In the genomic region with DNA sequence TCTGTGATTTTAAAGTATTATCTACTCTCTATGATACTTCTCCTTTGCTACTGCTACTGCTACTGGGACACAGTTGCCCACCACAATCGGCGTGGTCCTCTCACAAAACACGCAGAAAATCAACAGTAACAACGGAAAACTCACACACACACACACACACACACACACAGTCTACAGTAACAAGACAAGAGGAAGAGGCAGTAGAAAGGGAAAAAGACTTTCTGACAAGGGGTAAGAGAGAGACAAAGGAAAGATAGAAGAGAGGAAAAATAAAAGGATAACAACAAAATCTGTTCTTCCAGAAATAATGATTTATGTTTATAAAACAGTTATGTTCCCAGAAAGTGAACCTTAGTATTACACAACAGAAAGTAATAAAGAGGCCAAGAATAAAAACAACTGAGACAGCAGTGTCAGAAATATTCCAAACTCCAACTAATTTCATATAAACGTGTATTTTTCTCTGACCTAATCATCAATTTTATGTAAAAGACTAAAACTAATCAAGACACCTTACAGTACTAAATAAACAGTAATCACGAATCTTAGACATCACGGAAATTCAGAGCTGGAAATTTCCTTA, we compare ENCODE assay signal across 8 cellular contexts. TPM values are rescaled to one million over a fixed set of nuclear protein-coding genes. Genes with fewer than 3 reads are reported as not detected.
DNase-seq lines count a peak whose midpoint lies in the region; ATAC-seq and TF ChIP-seq lines count a peak whose summit lies in the region.

No MANE protein-coding gene starts in this region.

- peaks cover 2% of the 10 kb centered on the region for H3K27me3 ChIP-seq in cardiac muscle cell

- no peak for ATAC-seq in left cardiac atrium

- TF ChIP-seq CTCF in cardiac muscle cell (IDR thresholded peaks at IDR 0.05; ENCODE audit: low read depth, low read length), result no peak
- TF ChIP-seq CTCF in lower leg skin (IDR thresholded peaks at IDR 0.05), result no peak

- intact Hi-C loops in left cardiac atrium (cut with DNase I), result loop anchor here (10.0 kb wide), 2 partner anchors 74 to 94 kb away; a partner anchor contains a TSS
- intact Hi-C loops in lower leg skin (cut with DNase I; ENCODE audit: low total_unique reads), result loop anchor here (10.0 kb wide), 1 partner anchor 94 kb away; a partner anchor contains a TSS

- 3 to 6% methylated on average over 7 of the region's 7 CpGs for WGBS in lower leg skin, 2 donors
- WGBS in urinary bladder, result 7% methylated on average over 7 of the region's 7 CpGs

- TF ChIP-seq POLR2A in lower leg skin (IDR thresholded peaks at IDR 0.05), result no peak

- no peaks in the 10 kb centered on the region for H3K9me3 ChIP-seq in cardiac muscle cell (ENCODE audit: low read depth)

- H3K36me3 ChIP-seq in cardiac muscle cell, result no peaks in the 10 kb centered on the region
- H3K36me3 ChIP-seq in urinary bladder (ENCODE audit: insufficient read depth), result no peaks in the 10 kb centered on the region

- peaks cover 24% of the 10 kb centered on the region for H3K4me1 ChIP-seq in cardiac muscle cell (ENCODE audit: low read depth)
- H3K4me1 ChIP-seq in urinary bladder (ENCODE audit: insufficient read depth), result no peaks in the 10 kb centered on the region

- H3K4me3 ChIP-seq in cardiac muscle cell (peak overlapping the region; percentile 65), lower leg skin (ENCODE audit: low read depth, poor library complexity, severe bottlenecking) (peak overlapping the region; percentile 12), urinary bladder (ENCODE audit: low read depth, low read length) (peak overlapping the region; percentile 97)

- H3K27ac ChIP-seq in cardiac muscle cell, result peak overlapping the region; percentile 95
- peak overlapping the region; percentile 14 for H3K27ac ChIP-seq in urinary bladder (ENCODE audit: low read depth)

- DNase-seq in cardiac muscle cell (ENCODE audit: low read depth in 1 of 2, low spot score in 1 of 2), result peak in 1 of 2 donors; percentile 50
- no peak for DNase-seq in left cardiac atrium
- peak; percentile 52 for DNase-seq in amniotic epithelial cell (ENCODE audit: low read depth)
- no peak for DNase-seq in lower leg skin (ENCODE audit: low spot score in 2 of 2)
- no peak for DNase-seq in cerebellum (ENCODE audit: low spot score)
- no peak for DNase-seq in mucosa of gallbladder (ENCODE audit: low spot score)
- DNase-seq in NK-92 (lab: John Stamatoyannopoulos, UW; ENCODE audit: unreplicated experiment), result no peak

RNA-seq across cellular contexts. Expression of a gene that starts 2.9 kb away (rescaled TPM):
- total RNA-seq in cardiac muscle cell, result 32.3 and 35.2 TPM in 2 replicates
- polyA plus RNA-seq in cardiac muscle cell, result 42.4 and 55.4 TPM in 2 replicates
- total RNA-seq in left cardiac atrium, result 10 to 100 TPM; 27.3 to 33.1 TPM
- total RNA-seq in lower leg skin, result 10 to 100 TPM; 45.4 to 59.3 (median 53.6) TPM
- 57.2 TPM for total RNA-seq in urinary bladder
- polyA plus RNA-seq in urinary bladder, result 26.8 TPM
- 46.8 TPM for total RNA-seq in cerebellum
- 43.6 TPM for total RNA-seq in mucosa of gallbladder

Comparison
In these comparisons a context has a peak if more than half of its experiments do, and no peak if none do; other contexts are left out.
1. H3K4me3 ChIP-seq: peak in every context shown above with its lines; median percentile 97 in urinary bladder; 65 in cardiac muscle cell; 12 in lower leg skin.